In genomic region chr1:51284487-51284954, GRCh38 we compare ENCODE assay signal across 1 cellular context.
TF ChIP-seq lines count a peak whose summit lies in the region.

No MANE protein-coding gene starts in this region.

TF ChIP-seq in K562, 482 proteins besides CTCF, POLR2A, EP300 and RAD21 (continued from another document and continues in another):
- TF ChIP-seq MGA (IDR thresholded peaks at IDR 0.05) = no peak
- TF ChIP-seq GTF3C2 (IDR thresholded peaks at IDR 0.05; ENCODE audit: borderline replicate concordance, extremely low read depth, insufficient read length) = no peak
- peak; percentile 85; the same call in 1 of the 2 replicates for TF ChIP-seq MXI1 (IDR thresholded peaks at IDR 0.05; ENCODE audit: low read depth, low read length)
- TF ChIP-seq ZFP36 (IDR thresholded peaks at IDR 0.05; ENCODE audit: low read depth, low read length, partially characterized antibody) = peak; percentile 18
- TF ChIP-seq ZNF263 (CRISPR knock-in tag; IDR thresholded peaks at IDR 0.05; ENCODE audit: borderline replicate concordance) = 0 out of 2 replicates have a peak, but pooled peaks have one; percentile 14
- no peak for TF ChIP-seq ZFP1 (CRISPR knock-in tag; IDR thresholded peaks at IDR 0.05)
- no peak for TF ChIP-seq XRCC3 (IDR thresholded peaks at IDR 0.05)
- TF ChIP-seq ZNF584 (CRISPR knock-in tag; IDR thresholded peaks at IDR 0.05; ENCODE audit: low read depth) = peak; percentile 37; the same call in 1 of the 2 replicates
- no peak for TF ChIP-seq ZNF316 (IDR thresholded peaks at IDR 0.05)
- TF ChIP-seq CBX2 (IDR thresholded peaks at IDR 0.05; ENCODE audit: insufficient read depth, low read length, poor library complexity, severe bottlenecking) = no peak
- TF ChIP-seq ZNF232 (CRISPR knock-in tag; IDR thresholded peaks at IDR 0.05) = no peak
- TF ChIP-seq PTRF (tag; IDR thresholded peaks at IDR 0.05) = no peak
- no peak for TF ChIP-seq BRD9 (IDR thresholded peaks at IDR 0.05; ENCODE audit: low read depth, partially characterized antibody)
- no peak for TF ChIP-seq CBX8 (IDR thresholded peaks at IDR 0.05; ENCODE audit: borderline replicate concordance, extremely low read depth, low read depth, low read length, poor library complexity, severe bottlenecking)
- no peak for TF ChIP-seq ILF3 (IDR thresholded peaks at IDR 0.05; ENCODE audit: borderline replicate concordance)
- peak; percentile 95 for TF ChIP-seq RREB1 (CRISPR knock-in tag; IDR thresholded peaks at IDR 0.05)
- TF ChIP-seq HCFC1 (IDR thresholded peaks at IDR 0.05; ENCODE audit: low read depth, low read length) = 0 out of 2 replicates have a peak, but pooled peaks have one; percentile 22
- no peak for TF ChIP-seq ZNF146 (CRISPR knock-in tag; IDR thresholded peaks at IDR 0.05; ENCODE audit: unreplicated experiment)
- TF ChIP-seq HNRNPH1 (optimal IDR thresholded peaks at IDR 0.05; ENCODE audit: low read depth, low read length) = no peak
- no peak for TF ChIP-seq POLR2AphosphoS2 (IDR thresholded peaks at IDR 0.05; ENCODE audit: low read length)
- TF ChIP-seq ZNF57 (CRISPR knock-in tag; IDR thresholded peaks at IDR 0.05) = no peak
- TF ChIP-seq, protein P1, sequence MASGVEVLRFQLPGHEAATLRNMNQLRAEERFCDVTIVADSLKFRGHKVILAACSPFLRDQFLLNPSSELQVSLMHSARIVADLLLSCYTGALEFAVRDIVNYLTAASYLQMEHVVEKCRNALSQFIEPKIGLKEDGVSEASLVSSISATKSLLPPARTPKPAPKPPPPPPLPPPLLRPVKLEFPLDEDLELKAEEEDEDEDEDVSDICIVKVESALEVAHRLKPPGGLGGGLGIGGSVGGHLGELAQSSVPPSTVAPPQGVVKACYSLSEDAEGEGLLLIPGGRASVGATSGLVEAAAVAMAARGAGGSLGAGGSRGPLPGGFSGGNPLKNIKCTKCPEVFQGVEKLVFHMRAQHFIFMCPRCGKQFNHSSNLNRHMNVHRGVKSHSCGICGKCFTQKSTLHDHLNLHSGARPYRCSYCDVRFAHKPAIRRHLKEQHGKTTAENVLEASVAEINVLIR (CRISPR knock-in tag; IDR thresholded peaks at IDR 0.05) = no peak
- peak; percentile 63 for TF ChIP-seq CXXC5 (CRISPR knock-in tag; IDR thresholded peaks at IDR 0.05)
- no peak for TF ChIP-seq STAG1 (CRISPR knock-in tag; IDR thresholded peaks at IDR 0.05; ENCODE audit: borderline replicate concordance)
- no peak for TF ChIP-seq HEY1 (CRISPR knock-in tag; IDR thresholded peaks at IDR 0.05; ENCODE audit: borderline replicate concordance)
- TF ChIP-seq, protein P2, sequence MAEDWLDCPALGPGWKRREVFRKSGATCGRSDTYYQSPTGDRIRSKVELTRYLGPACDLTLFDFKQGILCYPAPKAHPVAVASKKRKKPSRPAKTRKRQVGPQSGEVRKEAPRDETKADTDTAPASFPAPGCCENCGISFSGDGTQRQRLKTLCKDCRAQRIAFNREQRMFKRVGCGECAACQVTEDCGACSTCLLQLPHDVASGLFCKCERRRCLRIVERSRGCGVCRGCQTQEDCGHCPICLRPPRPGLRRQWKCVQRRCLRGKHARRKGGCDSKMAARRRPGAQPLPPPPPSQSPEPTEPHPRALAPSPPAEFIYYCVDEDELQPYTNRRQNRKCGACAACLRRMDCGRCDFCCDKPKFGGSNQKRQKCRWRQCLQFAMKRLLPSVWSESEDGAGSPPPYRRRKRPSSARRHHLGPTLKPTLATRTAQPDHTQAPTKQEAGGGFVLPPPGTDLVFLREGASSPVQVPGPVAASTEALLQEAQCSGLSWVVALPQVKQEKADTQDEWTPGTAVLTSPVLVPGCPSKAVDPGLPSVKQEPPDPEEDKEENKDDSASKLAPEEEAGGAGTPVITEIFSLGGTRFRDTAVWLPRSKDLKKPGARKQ (CRISPR knock-in tag; IDR thresholded peaks at IDR 0.05) = no peak
- TF ChIP-seq STAT5A (IDR thresholded peaks at IDR 0.05; ENCODE audit: borderline replicate concordance, low read length) = peak; percentile 95
- no peak for TF ChIP-seq DDX20 (tag; IDR thresholded peaks at IDR 0.05; ENCODE audit: low read depth)
- TF ChIP-seq ARHGAP35 (IDR thresholded peaks at IDR 0.05; ENCODE audit: partially characterized antibody) = no peak
